ENCODE assay signal across 18 cellular contexts in the genomic region with DNA sequence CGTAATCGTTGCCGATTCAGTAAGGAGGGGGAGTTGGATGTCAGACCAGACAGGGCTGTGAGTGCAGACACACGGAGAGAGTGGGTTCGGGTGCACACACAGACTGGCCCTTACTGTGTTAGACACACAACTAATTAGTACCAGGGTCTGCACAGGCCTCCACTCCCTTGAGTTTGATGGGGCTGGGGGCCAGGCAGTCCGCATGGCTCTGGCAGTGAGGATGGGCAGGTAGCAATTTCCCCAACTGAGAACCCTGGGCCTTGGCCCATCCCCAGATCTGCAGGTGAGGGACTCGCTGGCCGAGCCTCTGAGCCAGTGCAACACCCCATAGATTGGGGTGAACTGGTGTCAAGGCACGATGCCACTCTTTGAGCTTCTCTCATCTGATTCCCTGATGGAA. TPM values are rescaled to one million over a fixed set of nuclear protein-coding genes. Genes with fewer than 3 reads are reported as not detected.
DNase-seq lines count a peak whose midpoint lies in the region; ATAC-seq and FAIRE-seq lines count a peak whose summit lies in the region.
"Had no signal": no experiment of that assay in that cellular context is flagged by ENCODE, and none has a peak within 500 bp of the region (broad histone marks: within the 10 kb centered on the region; RNA-seq: fewer than 3 reads in every experiment).

No MANE protein-coding gene starts in this region.

- peaks cover 42 to 64% of the 10 kb centered on the region in 2 donors for H3K4me1 Mint-ChIP-seq in immature natural killer cell

- peaks cover 8 to 27% (median 11%) of the 10 kb centered on the region in 3 donors for H3K36me3 Mint-ChIP-seq in immature natural killer cell

- peaks cover 0 to 18% (median 7%) of the 10 kb centered on the region in 3 donors for H3K27me3 Mint-ChIP-seq in immature natural killer cell (ENCODE audit: low read depth in 3 of 3)
- H3K27me3 Mint-ChIP-seq: CD4-positive, alpha-beta T cell had no signal

- H3K4me3 Mint-ChIP-seq in immature natural killer cell, result no peak overlapping the region
- H3K4me3 Mint-ChIP-seq: CD4-positive, alpha-beta T cell had no signal

- DNase-seq in NCI-H146 (lab: John Stamatoyannopoulos, UW) (peak; percentile 9), NCI-H146 treated with DMSO at 0.1 percent for 48 hours (lab: John Stamatoyannopoulos, UW; ENCODE audit: unreplicated experiment) (no peak), H7 (peak; percentile 23), immature natural killer cell (no peak), retina (peak; percentile 61), NAMALWA (ENCODE audit: low spot score) (no peak), RCC 7860 (ENCODE audit: low spot score) (no peak)
- DNase-seq: AML-193; Caco-2; CD4-positive, alpha-beta T cell; GDM1; GM23248; HCEC 1CT had no signal

- no peak for FAIRE-seq in RCC 7860 (lab: Jason Lieb, UNC)
- FAIRE-seq: A549, D721Med, GM12892, GM18507 had no signal

- H3K36me3 ChIP-seq in H7 (replicated peaks; ENCODE audit: control insufficient read depth, insufficient read depth, low read length), result no peaks in the 10 kb centered on the region

- H3K27me3 ChIP-seq in H7 (ENCODE audit: control insufficient read depth, insufficient read depth, low read length), result no peaks in the 10 kb centered on the region

- H3K4me3 ChIP-seq in H7 (ENCODE audit: insufficient read depth, low read depth, low read length), result no peak overlapping the region
- H3K4me3 ChIP-seq: A549, GM23248 had no signal

- H3K27ac Mint-ChIP-seq in immature natural killer cell, result peak overlapping the region; percentile 60 to 84 (median 74)
- H3K27ac Mint-ChIP-seq: CD4-positive, alpha-beta T cell had no signal

- H3K9me3 Mint-ChIP-seq in immature natural killer cell, result no peaks in the 10 kb centered on the region
- H3K9me3 Mint-ChIP-seq: CD4-positive, alpha-beta T cell had no signal

- ATAC-seq in HG03108 (IDR thresholded peaks at IDR 0.05; ENCODE audit: unreplicated experiment), result no peak
- ATAC-seq: A549 had no signal

RNA-seq across cellular contexts. Expression of a gene that starts 51.2 kb away (rescaled TPM):
- not detected in 2 replicates for total RNA-seq in H7 (2014; rRNA removed; shearing (Covaris generic))
- polyA plus RNA-seq in immature natural killer cell, result 1 to 10 TPM in 1 of 3 donors, under 1 TPM in 1, not detected in 1; 0.68 to 1.0 TPM
- total RNA-seq: CD4-positive, alpha-beta T cell had no signal

Comparison
In these comparisons a context has a peak if more than half of its experiments do, and no peak if none do; other contexts are left out.
1. DNase-seq: peak in NCI-H146 (single experiment), H7 (single experiment) and retina (single experiment); none in NCI-H146 treated with DMSO at 0.1 percent for 48 hours (single experiment), immature natural killer cell (0 of 3), NAMALWA (single experiment) and RCC 7860 (single experiment).